16 cellular contexts compared by ENCODE assay signal in genomic region chr1:246107516-246108277, GRCh38.
DNase-seq lines count a peak whose midpoint lies in the region; ATAC-seq and TF ChIP-seq lines count a peak whose summit lies in the region.
"Had no signal": no experiment of that assay in that cellular context is flagged by ENCODE, and none has a peak within 500 bp of the region (broad histone marks: within the 10 kb centered on the region; RNA-seq: fewer than 3 reads in every experiment).

No MANE protein-coding gene starts in this region.

- intact Hi-C loops in PC-3 (cut with micrococcal nuclease) = no loop called here

- peaks cover 39% of the 10 kb centered on the region for H3K4me1 Mint-ChIP-seq in endodermal cell
- H3K4me1 Mint-ChIP-seq in activated CD8-positive, alpha-beta memory T cell treated with anti-CD3 and anti-CD28 coated beads, Interleukin-2, amount 10 ng/mL, durations not matched to agents 7 days and 5 days = peaks cover 4% of the 10 kb centered on the region
- H3K4me1 Mint-ChIP-seq in activated T-cell treated with anti-CD3 and anti-CD28 coated beads, Interleukin-2, amount 50 U/mL, for 72 hours (ENCODE audit: low read depth) = no peaks in the 10 kb centered on the region
- H3K4me1 Mint-ChIP-seq in activated naive CD8-positive, alpha-beta T cell treated with anti-CD3 and anti-CD28 coated beads for 36 hours = no peaks in the 10 kb centered on the region
- H3K4me1 Mint-ChIP-seq: activated naive CD4-positive, alpha-beta T cell treated with anti-CD3 and anti-CD28 coated beads, Interleukin-2, amount 50 U/mL, for 24 hours had no signal

- WGBS in endodermal cell (ENCODE audit: insufficient coverage in 1 of 2, insufficient read length in 1 of 2), 2 experiments = 60% methylated on average over 4 of the region's 4 CpGs; no CpG with 5 or more reads in 1 of the 2 experiments

- DNase-seq in NCI-H1417 (lab: John Stamatoyannopoulos, UW) (peak in 2 of 3 experiments; percentile 28 to 58), NCI-H1417 treated with DMSO at 0.1 percent for 48 hours (lab: John Stamatoyannopoulos, UW) (no peak), PC-3 (no peak), endodermal cell (no peak), retina (peak; percentile 51)
- no peak for DNase-seq in activated CD8-positive, alpha-beta memory T cell treated with anti-CD3 and anti-CD28 coated beads, Interleukin-2, amount 10 ng/mL, durations not matched to agents 7 days and 5 days
- DNase-seq in activated T-cell treated with anti-CD3 and anti-CD28 coated beads, Interleukin-2, amount 50 U/mL, for 72 hours = no peak
- no peak for DNase-seq in activated naive CD8-positive, alpha-beta T cell treated with anti-CD3 and anti-CD28 coated beads for 36 hours
- DNase-seq: activated CD8-positive, alpha-beta memory T cell treated with anti-CD3 and anti-CD28 coated beads for 24 hours; DMS53; NCI-H526 treated with DMSO at 0.1 percent for 48 hours; psoas muscle had no signal

- no peak overlapping the region for H3K9ac ChIP-seq in PC-3 (ENCODE audit: low read length)
- no peak overlapping the region for H3K9ac ChIP-seq in endodermal cell (ENCODE audit: extremely low read depth, low read length, poor library complexity, severe bottlenecking)

- no peaks in the 10 kb centered on the region for H3K9me2 ChIP-seq in PC-3 (replicated peaks; ENCODE audit: low read length)

- no peaks in the 10 kb centered on the region for H4K20me1 ChIP-seq in PC-3 (ENCODE audit: low read length)

- no peaks in the 10 kb centered on the region for H3K79me2 ChIP-seq in PC-3 (ENCODE audit: low read length)

- no TSS peak for BruUV-seq in PC-3 (replicated peaks; lab: Mats Ljungman, UMichigan)

- no peaks in the 10 kb centered on the region for H3K36me3 ChIP-seq in PC-3 (ENCODE audit: low read depth, low read length)
- no peaks in the 10 kb centered on the region for H3K36me3 ChIP-seq in endodermal cell (ENCODE audit: control insufficient read depth, insufficient read depth, low read length)
- H3K36me3 ChIP-seq: suprapubic skin had no signal

- H3K27me3 Mint-ChIP-seq in endodermal cell (ENCODE audit: insufficient read depth) = no peaks in the 10 kb centered on the region
- H3K27me3 Mint-ChIP-seq in activated CD8-positive, alpha-beta memory T cell treated with anti-CD3 and anti-CD28 coated beads, Interleukin-2, amount 10 ng/mL, durations not matched to agents 7 days and 5 days = no peaks in the 10 kb centered on the region
- no peaks in the 10 kb centered on the region for H3K27me3 Mint-ChIP-seq in activated T-cell treated with anti-CD3 and anti-CD28 coated beads, Interleukin-2, amount 50 U/mL, for 72 hours (ENCODE audit: low read depth)
- H3K27me3 Mint-ChIP-seq in activated naive CD8-positive, alpha-beta T cell treated with anti-CD3 and anti-CD28 coated beads for 36 hours = no peaks in the 10 kb centered on the region
- H3K27me3 Mint-ChIP-seq: activated naive CD4-positive, alpha-beta T cell treated with anti-CD3 and anti-CD28 coated beads, Interleukin-2, amount 50 U/mL, for 24 hours had no signal

- peak; percentile 15; the same call in 1 of the 2 replicates for ATAC-seq in PC-3
- no peak for ATAC-seq in activated CD8-positive, alpha-beta memory T cell treated with anti-CD3 and anti-CD28 coated beads, Interleukin-2, amount 10 ng/mL, durations not matched to agents 7 days and 5 days
- no peak for ATAC-seq in activated T-cell treated with anti-CD3 and anti-CD28 coated beads, Interleukin-2, amount 50 U/mL, for 72 hours (replicated peaks in 1 of 2)
- ATAC-seq: psoas muscle had no signal

- H3K4me2 ChIP-seq in PC-3 (ENCODE audit: low read length) = no peak overlapping the region

- H3K4me3 ChIP-seq in PC-3 (ENCODE audit: low read length) = no peak overlapping the region
- no peak overlapping the region for H3K4me3 ChIP-seq in endodermal cell (ENCODE audit: low read length)
- H3K4me3 ChIP-seq: lung, psoas muscle, suprapubic skin had no signal

- no peaks in the 10 kb centered on the region for H3K9me3 Mint-ChIP-seq in endodermal cell
- no peaks in the 10 kb centered on the region for H3K9me3 Mint-ChIP-seq in activated CD8-positive, alpha-beta memory T cell treated with anti-CD3 and anti-CD28 coated beads, Interleukin-2, amount 10 ng/mL, durations not matched to agents 7 days and 5 days (ENCODE audit: low read depth)
- H3K9me3 Mint-ChIP-seq in activated T-cell treated with anti-CD3 and anti-CD28 coated beads, Interleukin-2, amount 50 U/mL, for 72 hours = peaks cover 0 to 2% of the 10 kb centered on the region in 2 donors
- H3K9me3 Mint-ChIP-seq in activated naive CD8-positive, alpha-beta T cell treated with anti-CD3 and anti-CD28 coated beads for 36 hours = no peaks in the 10 kb centered on the region
- H3K9me3 Mint-ChIP-seq: activated naive CD4-positive, alpha-beta T cell treated with anti-CD3 and anti-CD28 coated beads, Interleukin-2, amount 50 U/mL, for 24 hours had no signal

- no peak overlapping the region for H3K4me3 Mint-ChIP-seq in endodermal cell
- H3K4me3 Mint-ChIP-seq in activated CD8-positive, alpha-beta memory T cell treated with anti-CD3 and anti-CD28 coated beads, Interleukin-2, amount 10 ng/mL, durations not matched to agents 7 days and 5 days = no peak overlapping the region
- H3K4me3 Mint-ChIP-seq in activated T-cell treated with anti-CD3 and anti-CD28 coated beads, Interleukin-2, amount 50 U/mL, for 72 hours = no peak overlapping the region
- no peak overlapping the region for H3K4me3 Mint-ChIP-seq in activated naive CD8-positive, alpha-beta T cell treated with anti-CD3 and anti-CD28 coated beads for 36 hours
- H3K4me3 Mint-ChIP-seq: activated naive CD4-positive, alpha-beta T cell treated with anti-CD3 and anti-CD28 coated beads, Interleukin-2, amount 50 U/mL, for 24 hours had no signal

- no peaks in the 10 kb centered on the region for H3K36me3 Mint-ChIP-seq in endodermal cell (ENCODE audit: low read depth)
- H3K36me3 Mint-ChIP-seq in activated CD8-positive, alpha-beta memory T cell treated with anti-CD3 and anti-CD28 coated beads, Interleukin-2, amount 10 ng/mL, durations not matched to agents 7 days and 5 days = peaks cover 3% of the 10 kb centered on the region
- H3K36me3 Mint-ChIP-seq in activated T-cell treated with anti-CD3 and anti-CD28 coated beads, Interleukin-2, amount 50 U/mL, for 72 hours (ENCODE audit: insufficient read depth in 2 of 2) = no peaks in the 10 kb centered on the region
- H3K36me3 Mint-ChIP-seq in activated naive CD8-positive, alpha-beta T cell treated with anti-CD3 and anti-CD28 coated beads for 36 hours = peaks cover 8% of the 10 kb centered on the region

- H3F3A ChIP-seq in PC-3 (ENCODE audit: low read length, unreplicated experiment) = no peaks in the 10 kb centered on the region

- H2AFZ ChIP-seq in PC-3 (ENCODE audit: low read length) = no peak overlapping the region

- H3K27ac Mint-ChIP-seq in endodermal cell = no peak overlapping the region
- H3K27ac Mint-ChIP-seq in activated CD8-positive, alpha-beta memory T cell treated with anti-CD3 and anti-CD28 coated beads, Interleukin-2, amount 10 ng/mL, durations not matched to agents 7 days and 5 days = no peak overlapping the region
- no peak overlapping the region for H3K27ac Mint-ChIP-seq in activated T-cell treated with anti-CD3 and anti-CD28 coated beads, Interleukin-2, amount 50 U/mL, for 72 hours
- no peak overlapping the region for H3K27ac Mint-ChIP-seq in activated naive CD8-positive, alpha-beta T cell treated with anti-CD3 and anti-CD28 coated beads for 36 hours
- H3K27ac Mint-ChIP-seq: activated naive CD4-positive, alpha-beta T cell treated with anti-CD3 and anti-CD28 coated beads, Interleukin-2, amount 50 U/mL, for 24 hours had no signal

- POLR2A ChIA-PET in PC-3 (lab: Charles Lee; ENCODE audit: unreplicated experiment) = interaction anchor here (0.6 to 0.7 kb wide), 2 partner anchors 32 to 141 kb away, joined by 3 read pairs; no protein-coding TSS in a partner anchor

- no peaks in the 10 kb centered on the region for H3K27me3 ChIP-seq in PC-3 (ENCODE audit: low read length)
- H3K27me3 ChIP-seq in endodermal cell (ENCODE audit: control insufficient read depth, insufficient read depth, low read length, poor library complexity, severe bottlenecking) = no peaks in the 10 kb centered on the region
- H3K27me3 ChIP-seq: suprapubic skin had no signal

- TF ChIP-seq CTCF in PC-3 (conservative IDR thresholded peaks at IDR 0.05; ENCODE audit: low read depth, low read length) = no peak
- no peak for TF ChIP-seq CTCF in endodermal cell (conservative IDR thresholded peaks at IDR 0.05)

- CTCF ChIA-PET in PC-3 (lab: Charles Lee) = no interaction called here
- CTCF ChIA-PET in activated CD8-positive, alpha-beta memory T cell treated with anti-CD3 and anti-CD28 coated beads, Interleukin-2, amount 10 ng/mL, durations not matched to agents 7 days and 5 days (lab: Charles Lee) = interaction anchor here (1.1 kb wide), 1 partner anchor 11 kb away, joined by 3 read pairs; no protein-coding TSS in a partner anchor

- no peaks in the 10 kb centered on the region for H3K9me3 ChIP-seq in PC-3 (ENCODE audit: low read length)
- no peaks in the 10 kb centered on the region for H3K9me3 ChIP-seq in endodermal cell (ENCODE audit: control insufficient read depth, low read length)
- H3K9me3 ChIP-seq: psoas muscle, suprapubic skin had no signal

- H3K27ac ChIP-seq in PC-3 (ENCODE audit: low read length) (no peak overlapping the region), endodermal cell (ENCODE audit: low read depth, low read length) (peak overlapping the region; percentile 59)
- H3K27ac ChIP-seq: 22Rv1, psoas muscle, suprapubic skin had no signal

- H3K4me1 ChIP-seq in PC-3 (ENCODE audit: insufficient read depth, low read length) (peaks cover 16% of the 10 kb centered on the region), endodermal cell (ENCODE audit: control insufficient read depth, insufficient read depth, low read length) (peaks cover 12% of the 10 kb centered on the region)
- H3K4me1 ChIP-seq: psoas muscle had no signal

Comparison
In these comparisons a context has a peak if more than half of its experiments do, and no peak if none do; other contexts are left out.
1. DNase-seq: peak in NCI-H1417 (2 of 3) and retina (single experiment); none in NCI-H1417 treated with DMSO at 0.1 percent for 48 hours (single experiment), PC-3 (single experiment), endodermal cell (single experiment), activated CD8-positive, alpha-beta memory T cell treated with anti-CD3 and anti-CD28 coated beads, Interleukin-2, amount 10 ng/mL, durations not matched to agents 7 days and 5 days (single experiment), activated T-cell treated with anti-CD3 and anti-CD28 coated beads, Interleukin-2, amount 50 U/mL, for 72 hours (0 of 2) and activated naive CD8-positive, alpha-beta T cell treated with anti-CD3 and anti-CD28 coated beads for 36 hours (single experiment).